9 cellular contexts compared by ENCODE assay signal in the genomic region with DNA sequence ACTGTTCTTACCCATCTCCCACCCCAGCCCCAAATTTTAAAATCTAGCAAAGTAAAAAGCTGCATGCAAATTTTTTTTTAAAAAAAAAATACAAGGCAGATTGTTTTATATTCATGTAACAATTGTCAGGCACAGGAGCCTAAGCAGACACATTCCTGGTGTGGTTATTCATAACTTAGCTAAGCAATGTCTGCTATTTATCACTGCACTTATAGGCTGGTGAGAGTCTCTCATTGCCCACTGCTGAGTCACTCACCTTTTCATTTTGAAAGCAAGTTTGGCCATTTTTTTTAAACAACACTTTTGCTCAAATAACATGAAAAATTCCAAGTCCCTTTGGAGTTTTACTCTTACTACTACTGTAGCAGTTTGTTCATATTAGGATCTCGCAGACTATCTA.
DNase-seq lines count a peak whose midpoint lies in the region; ATAC-seq and TF ChIP-seq lines count a peak whose summit lies in the region.
"Had no signal": no experiment of that assay in that cellular context is flagged by ENCODE, and none has a peak within 500 bp of the region (broad histone marks: within the 10 kb centered on the region; RNA-seq: fewer than 3 reads in every experiment).

No MANE protein-coding gene starts in this region.

- H3K27me3 ChIP-seq in trophoblast cell (ENCODE audit: insufficient read depth, low read length): no peaks in the 10 kb centered on the region

- H4K12ac ChIP-seq in trophoblast cell (ENCODE audit: low read depth, low read length): no peak overlapping the region

- peaks cover 0 to 2% of the 10 kb centered on the region in 2 experiments for H3K4me1 ChIP-seq in trophoblast cell (ENCODE audit: control insufficient read depth in 1 of 2, insufficient read depth in 2 of 2, low read length in 2 of 2)

- no peak overlapping the region for H3K27ac ChIP-seq in trophoblast cell (ENCODE audit: low read depth, low read length)

- no peak overlapping the region for H4K91ac ChIP-seq in trophoblast cell (ENCODE audit: low read depth, low read length)

- H3K4me3 ChIP-seq in fibroblast of villous mesenchyme (ENCODE audit: low read depth, low read length) (no peak overlapping the region), trophoblast cell (ENCODE audit: low read depth, low read length) (no peak overlapping the region)

- no peak overlapping the region for H2AFZ ChIP-seq in trophoblast cell (ENCODE audit: insufficient read depth, low read length, poor library complexity)

- H3K4me2 ChIP-seq in trophoblast cell (ENCODE audit: low read length): no peak overlapping the region

- H3K14ac ChIP-seq in trophoblast cell (ENCODE audit: low read length): no peak overlapping the region

- peaks cover 2% of the 10 kb centered on the region for H3K79me2 ChIP-seq in trophoblast cell (ENCODE audit: control insufficient read depth, insufficient read depth, low read length, poor library complexity)

- no peak overlapping the region for H3K18ac ChIP-seq in trophoblast cell (ENCODE audit: low read length)

- no peak for ATAC-seq in HG03342 (IDR thresholded peaks at IDR 0.05; ENCODE audit: unreplicated experiment)

- peaks cover 14% of the 10 kb centered on the region for H3K79me1 ChIP-seq in trophoblast cell (ENCODE audit: low read length)

- in situ Hi-C loops in Caki2 (cut with HindIII; ENCODE audit: low pct_unique_long_range_greater_than_20kb, low sequenced_read_pairs): no loop called here
- in situ Hi-C loops in SK-MEL-5 (cut with HindIII; ENCODE audit: low pct_unique_long_range_greater_than_20kb, low sequenced_read_pairs): no loop called here

- no peak overlapping the region for H3K4ac ChIP-seq in trophoblast cell (ENCODE audit: low read depth, low read length)

- H2BK120ac ChIP-seq in trophoblast cell (ENCODE audit: insufficient read depth, low read length, poor library complexity): no peak overlapping the region

- no peak overlapping the region for H2BK5ac ChIP-seq in trophoblast cell (ENCODE audit: low read depth, low read length, poor library complexity)

- H3K9ac ChIP-seq in trophoblast cell (ENCODE audit: low read length): no peak overlapping the region

- no peaks in the 10 kb centered on the region for H3K36me3 ChIP-seq in trophoblast cell (ENCODE audit: control insufficient read depth in 1 of 2, insufficient read depth in 2 of 2, low read length in 2 of 2)

- no peak overlapping the region for H2BK12ac ChIP-seq in trophoblast cell (ENCODE audit: low read length)

- no peak overlapping the region for H3K23ac ChIP-seq in trophoblast cell (ENCODE audit: low read length)

- no peak for TF ChIP-seq CTCF in fibroblast of villous mesenchyme (IDR thresholded peaks at IDR 0.05; ENCODE audit: insufficient read depth, low read depth, low read length)

- DNase-seq in Caki2 (ENCODE audit: low read depth): peak; percentile 62
- DNase-seq in SK-MEL-5 (ENCODE audit: low read depth, low spot score): peak; percentile 27
- peak; percentile 94 for DNase-seq in fibroblast of villous mesenchyme (ENCODE audit: low read depth)
- peak; percentile 71 to 92 for DNase-seq in trophoblast cell
- DNase-seq in HUDEP-2 (lab: John Stamatoyannopoulos, UW; ENCODE audit: unreplicated experiment in 76 of 76): no peak
- DNase-seq in NCI-H1930 (lab: John Stamatoyannopoulos, UW): no peak
- DNase-seq in NCI-H526 (lab: John Stamatoyannopoulos, UW): no peak
- DNase-seq: NCI-H2171 treated with DMSO at 0.1 percent for 48 hours had no signal

- H2AK5ac ChIP-seq in trophoblast cell (ENCODE audit: low read length): no peak overlapping the region

- H4K8ac ChIP-seq in trophoblast cell (ENCODE audit: low read depth, low read length): no peak overlapping the region

- WGBS in trophoblast cell (ENCODE audit: extremely low coverage, insufficient coverage, insufficient read length): no CpG with 5 or more reads among the region's 1 CpG

- no peaks in the 10 kb centered on the region for H3K9me3 ChIP-seq in trophoblast cell (ENCODE audit: insufficient read depth, low read depth, low read length)

Comparison
In these comparisons a context has a peak if more than half of its experiments do, and no peak if none do; other contexts are left out.
1. DNase-seq: peak in Caki2 (single experiment), SK-MEL-5 (single experiment), fibroblast of villous mesenchyme (single experiment) and trophoblast cell (2 of 2); none in HUDEP-2 (0 of 76), NCI-H1930 (0 of 2) and NCI-H526 (0 of 2).